ENCODE assay signal across 12 cellular contexts in genomic region chr9:88007291-88007650, GRCh38. TPM values are rescaled to one million over a fixed set of nuclear protein-coding genes. Genes with fewer than 3 reads are reported as not detected.
DNase-seq lines count a peak whose midpoint lies in the region; ATAC-seq and TF ChIP-seq lines count a peak whose summit lies in the region.
"Had no signal": no experiment of that assay in that cellular context is flagged by ENCODE, and none has a peak within 500 bp of the region (broad histone marks: within the 10 kb centered on the region; RNA-seq: fewer than 3 reads in every experiment).

No MANE protein-coding gene starts in this region.

- peak; percentile 12 to 61 for DNase-seq in activated CD4-positive, alpha-beta T cell treated with anti-CD3 and anti-CD28 coated beads, Interleukin-2, amount 50 U/mL, for 24 hours (ENCODE audit: low read depth in 1 of 2, low spot score in 1 of 2)
- peak; percentile 11 for DNase-seq in dedifferentiated amniotic fluid mesenchymal stem cell (ENCODE audit: extremely low spot score)
- DNase-seq in stimulated activated CD4-positive, alpha-beta T cell treated with anti-CD3 and anti-CD28 coated beads, TNF-alpha, amount 100 ng/mL, for 24 hours (ENCODE audit: low read depth in 3 of 3), result peak; percentile 34 to 66 (median 35)
- no peak for DNase-seq in sigmoid colon
- DNase-seq in aorta, result no peak
- no peak for DNase-seq in testis
- DNase-seq in NOMO-1 treated with DMSO at 0.1 percent for 48 hours (lab: John Stamatoyannopoulos, UW; ENCODE audit: unreplicated experiment), result no peak
- DNase-seq: GOT3, NCI-H510A treated with DMSO at 0.1 percent for 48 hours had no signal

- TF ChIP-seq POLR2A in sigmoid colon (IDR thresholded peaks at IDR 0.05) (no peak), testis (IDR thresholded peaks at IDR 0.05) (no peak)

- 50 to 81% methylated on average over 12 of the region's 12 CpGs for WGBS in sigmoid colon, 2 donors
- WGBS in aorta, 2 donors, result 77 to 81% methylated on average over 12 of the region's 12 CpGs
- 47 to 59% methylated on average over 11 to 12 of the region's 12 CpGs for WGBS in testis, 2 donors

- H3K4me1 ChIP-seq in sigmoid colon (no peaks in the 10 kb centered on the region), aorta (ENCODE audit: control insufficient read depth in 1 of 2, insufficient read depth in 2 of 2, low read length in 2 of 2) (no peaks in the 10 kb centered on the region), testis (peaks cover 5% of the 10 kb centered on the region)

- TF ChIP-seq EP300 in sigmoid colon (IDR thresholded peaks at IDR 0.05), result no peak

- no peak overlapping the region for H3K4me3 ChIP-seq in sigmoid colon
- no peak overlapping the region for H3K4me3 ChIP-seq in aorta (ENCODE audit: low read length in 2 of 2)
- peak overlapping the region in 1 of 2 donors; percentile 38 for H3K4me3 ChIP-seq in testis
- H3K4me3 ChIP-seq: hepatocyte, SJSA1 had no signal

- no peak for TF ChIP-seq CTCF in sigmoid colon (IDR thresholded peaks at IDR 0.05)
- no peak for TF ChIP-seq CTCF in testis (IDR thresholded peaks at IDR 0.05)

- H3K36me3 ChIP-seq in sigmoid colon, result no peaks in the 10 kb centered on the region
- H3K36me3 ChIP-seq in aorta (ENCODE audit: control insufficient read depth in 1 of 2, insufficient read depth in 2 of 2, low read length in 1 of 2), result no peaks in the 10 kb centered on the region
- no peaks in the 10 kb centered on the region for H3K36me3 ChIP-seq in testis (ENCODE audit: low read depth, missing control alignments)
- H3K36me3 ChIP-seq: SJSA1 had no signal

- H3K27ac ChIP-seq in sigmoid colon (no peak overlapping the region), aorta (ENCODE audit: low read depth in 1 of 2, low read length in 2 of 2) (no peak overlapping the region), testis (no peak overlapping the region)
- H3K27ac ChIP-seq: hepatocyte, SJSA1 had no signal

- ATAC-seq in GM18502 (IDR thresholded peaks at IDR 0.05; ENCODE audit: poor library complexity, unreplicated experiment), result peak; percentile 49
- no peak for ATAC-seq in aorta (ENCODE audit: low FRiP score)

- H3K9me3 ChIP-seq in sigmoid colon (no peaks in the 10 kb centered on the region), aorta (ENCODE audit: control insufficient read depth, low read length) (no peaks in the 10 kb centered on the region), testis (no peaks in the 10 kb centered on the region)
- H3K9me3 ChIP-seq: SJSA1 had no signal

- intact Hi-C loops in sigmoid colon (cut with DNase I), result no loop called here
- intact Hi-C loops in aorta (cut with DNase I), result no loop called here
- intact Hi-C loops in testis (cut with DNase I; ENCODE audit: low total_unique reads), result no loop called here

- H3K27me3 ChIP-seq in sigmoid colon (no peaks in the 10 kb centered on the region), aorta (ENCODE audit: control insufficient read depth in 1 of 2, insufficient read depth in 2 of 2, low read length in 1 of 2) (no peaks in the 10 kb centered on the region), testis (no peaks in the 10 kb centered on the region)
- H3K27me3 ChIP-seq: hepatocyte, SJSA1 had no signal

RNA-seq across cellular contexts. Expression of gene CDK20, which starts 32.9 kb away (rescaled TPM):
- total RNA-seq in sigmoid colon (1 to 10 TPM; 5.4 to 9.4 (median 7.2) TPM), aorta (1 to 10 TPM; 2.6 to 6.8 TPM), testis (10 to 100 TPM; 18.2 to 22.3 TPM)
- polyA plus RNA-seq in sigmoid colon (1 to 10 TPM; 4.4 to 9.0 (median 5.8) TPM), aorta (1 to 10 TPM in 1 of 2 donors, under 1 TPM in 1; 0.88 to 4.1 TPM), testis (ENCODE audit: insufficient read depth, low read depth, low replicate concordance) (39.8 TPM)

Comparison
In these comparisons a context has a peak if more than half of its experiments do, and no peak if none do; other contexts are left out.
1. DNase-seq: peak in activated CD4-positive, alpha-beta T cell treated with anti-CD3 and anti-CD28 coated beads, Interleukin-2, amount 50 U/mL, for 24 hours (2 of 2), dedifferentiated amniotic fluid mesenchymal stem cell (single experiment) and stimulated activated CD4-positive, alpha-beta T cell treated with anti-CD3 and anti-CD28 coated beads, TNF-alpha, amount 100 ng/mL, for 24 hours (3 of 3); none in sigmoid colon (single experiment), aorta (0 of 2), testis (single experiment) and NOMO-1 treated with DMSO at 0.1 percent for 48 hours (single experiment).